7 cellular contexts compared by ENCODE assay signal in the genomic region with DNA sequence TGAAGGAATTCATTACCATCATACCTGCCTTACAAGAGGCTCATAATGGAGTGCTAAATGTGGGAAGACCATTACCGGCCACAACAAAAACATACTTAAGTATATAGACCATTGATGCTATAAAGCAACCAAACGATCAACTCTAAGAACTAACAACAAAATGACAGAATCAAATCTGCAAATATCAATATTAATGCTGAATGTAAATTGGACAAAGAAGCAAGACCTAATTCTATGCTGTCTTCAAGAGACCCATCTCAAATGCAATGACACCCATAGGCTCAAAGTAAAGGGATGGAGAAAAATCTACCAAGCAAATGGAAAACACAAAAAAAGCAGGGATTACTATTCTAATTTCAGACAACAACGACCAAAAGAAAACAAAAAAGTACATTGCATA. TPM values are rescaled to one million over a fixed set of nuclear protein-coding genes. Genes with fewer than 3 reads are reported as not detected.
"Had no signal": no experiment of that assay in that cellular context is flagged by ENCODE, and none has a peak within 500 bp of the region (broad histone marks: within the 10 kb centered on the region; RNA-seq: fewer than 3 reads in every experiment).

No MANE protein-coding gene starts in this region.

- ATAC-seq: GM12878 had no signal

- H3K4me3 ChIP-seq: GM12878 had no signal

- FAIRE-seq: G401.6, GM12878, GM12891, GM12892, GM18507, GM19239 had no signal

- DNase-seq: GF-D8 had no signal

RNA-seq across cellular contexts. Expression of a gene that starts 52.3 kb away (rescaled TPM):
- total RNA-seq: GM12878 had no signal
